8 cellular contexts compared by ENCODE assay signal in genomic region chr3:51384730-51385473, GRCh38. TPM values are rescaled to one million over a fixed set of nuclear protein-coding genes. Genes with fewer than 3 reads are reported as not detected.
A peak's percentile ranks its signal among the peaks of the same experiment; 100 is the strongest.
DNase-seq lines count a peak whose midpoint lies in the region; ATAC-seq and TF ChIP-seq lines count a peak whose summit lies in the region.

Gene MANF, plus strand, starts transcription at chr3:51385291. Its CDS starts 52 bp downstream, at chr3:51385343.

- peaks cover 46% of the 10 kb centered on the region for H3K4me1 ChIP-seq in OCI-LY7 (ENCODE audit: insufficient read depth, low read length, poor library complexity, severe bottlenecking)

- peaks cover 10% of the 10 kb centered on the region for H3K27me3 Mint-ChIP-seq in endothelial cell (ENCODE audit: unreplicated experiment)

- peaks cover 41% of the 10 kb centered on the region for H3K79me2 ChIP-seq in OCI-LY7 (ENCODE audit: insufficient read depth, low read depth, low read length)

- peaks cover 22% of the 10 kb centered on the region; the same call in 1 of the 2 replicates for H4K20me1 ChIP-seq in OCI-LY7 (ENCODE audit: insufficient read depth, low read length)

- H3K27ac ChIP-seq in OCI-LY7 (ENCODE audit: low read depth, low read length, poor library complexity, severe bottlenecking) = peak within 1 kb of the TSS; percentile 67

- peaks cover 35% of the 10 kb centered on the region for H3K4me1 Mint-ChIP-seq in endothelial cell (ENCODE audit: unreplicated experiment)

- H3K36me3 ChIP-seq in OCI-LY7 (ENCODE audit: insufficient read depth, low read length) = peaks cover 42% of the 10 kb centered on the region

- H3K9me3 Mint-ChIP-seq in endothelial cell (ENCODE audit: unreplicated experiment) = no peaks in the 10 kb centered on the region

- ATAC-seq in GM21526 (IDR thresholded peaks at IDR 0.05; ENCODE audit: low FRiP score, unreplicated experiment) = peak; percentile 89

- peak within 1 kb of the TSS; percentile 48; the same call in 1 of the 2 replicates for H2AFZ ChIP-seq in OCI-LY7 (ENCODE audit: low read length)

- no peak for TF ChIP-seq CTCF in OCI-LY7 (conservative IDR thresholded peaks at IDR 0.05; ENCODE audit: low read length)
- no peak for TF ChIP-seq CTCF in endothelial cell (IDR thresholded peaks at IDR 0.05; ENCODE audit: unreplicated experiment)

- no TSS peak for BruUV-seq in OCI-LY7 (replicated peaks; lab: Mats Ljungman, UMichigan)

- peak within 1 kb of the TSS; percentile 92 for H3K4me2 ChIP-seq in OCI-LY7 (ENCODE audit: low read length)

- DNase-seq in DMS 273 (lab: John Stamatoyannopoulos, UW; ENCODE audit: unreplicated experiment) = peak; percentile 97
- peak; percentile 99 for DNase-seq in HuH-7.5 (ENCODE audit: low spot score)
- DNase-seq in OCI-LY7 (ENCODE audit: low spot score) = peak; percentile 98
- peak; percentile 91 for DNase-seq in activated T-cell treated with anti-CD3 and anti-CD28 coated beads for 1 hour (ENCODE audit: low read depth)
- DNase-seq in endothelial cell (ENCODE audit: low spot score) = peak; percentile 96
- peak; percentile 97 for DNase-seq in midbrain (lab: John Stamatoyannopoulos, UW)
- peak; percentile 91 to 95 for DNase-seq in stimulated activated CD8-positive, alpha-beta memory T cell treated with anti-CD3 and anti-CD28 coated beads, Interleukin-2, amount 100 ng/mL, for 1 hour (ENCODE audit: low read depth in 2 of 2)

- peak within 1 kb of the TSS; percentile 99 for H3K27ac Mint-ChIP-seq in endothelial cell (ENCODE audit: unreplicated experiment)

- CTCF ChIA-PET in OCI-LY7 (lab: Charles Lee; ENCODE audit: unreplicated experiment) = interaction anchor here (0.6 to 1.1 kb wide), 3 partner anchors 114 to 927 kb away, joined by 3 read pairs; partner anchors contain the start of gene TLR9

- peak within 1 kb of the TSS; percentile 99 for H3K4me3 Mint-ChIP-seq in endothelial cell (ENCODE audit: unreplicated experiment)

- peak within 1 kb of the TSS; percentile 90 for H3K4me3 ChIP-seq in OCI-LY7 (ENCODE audit: low read depth, low read length, poor library complexity, severe bottlenecking)

- peaks cover 20% of the 10 kb centered on the region for H3K36me3 Mint-ChIP-seq in endothelial cell (ENCODE audit: low read depth, unreplicated experiment)

- intact Hi-C loops in OCI-LY7 (cut with micrococcal nuclease; ENCODE audit: unreplicated experiment) = loop anchor here (2.0 kb wide), 2 partner anchors 286 to 816 kb away; partner anchors contain the start of genes HEMK1 and TEX264

- POLR2A ChIA-PET in OCI-LY7 (lab: Charles Lee) = interaction anchor here (0.9 to 1.8 kb wide), 4 partner anchors 115 to 1085 kb away, joined by 3 to 6 read pairs (median 4); partner anchors contain the start of gene DCAF1

- no peaks in the 10 kb centered on the region for H3K9me3 ChIP-seq in OCI-LY7 (ENCODE audit: low read length)

- no peaks in the 10 kb centered on the region for H3K9me2 ChIP-seq in OCI-LY7 (ENCODE audit: insufficient read depth, low read length)

RNA-seq across cellular contexts. Expression of gene MANF, which starts in this region (rescaled TPM):
- total RNA-seq in OCI-LY7 (2014; rRNA removed; shearing (Covaris generic)) = 104 and 122 TPM in 2 replicates
- total RNA-seq in OCI-LY7 (2022) (98.6 and 117 TPM in 2 replicates), endothelial cell (ENCODE audit: unreplicated experiment) (131 TPM)

Comparison
In these comparisons a context has a peak if more than half of its experiments do, and no peak if none do; other contexts are left out.
1. Peak in every context shown above with its lines: DNase-seq, ATAC-seq, H3K4me3 ChIP-seq and H3K27ac ChIP-seq.